In the genomic region with DNA sequence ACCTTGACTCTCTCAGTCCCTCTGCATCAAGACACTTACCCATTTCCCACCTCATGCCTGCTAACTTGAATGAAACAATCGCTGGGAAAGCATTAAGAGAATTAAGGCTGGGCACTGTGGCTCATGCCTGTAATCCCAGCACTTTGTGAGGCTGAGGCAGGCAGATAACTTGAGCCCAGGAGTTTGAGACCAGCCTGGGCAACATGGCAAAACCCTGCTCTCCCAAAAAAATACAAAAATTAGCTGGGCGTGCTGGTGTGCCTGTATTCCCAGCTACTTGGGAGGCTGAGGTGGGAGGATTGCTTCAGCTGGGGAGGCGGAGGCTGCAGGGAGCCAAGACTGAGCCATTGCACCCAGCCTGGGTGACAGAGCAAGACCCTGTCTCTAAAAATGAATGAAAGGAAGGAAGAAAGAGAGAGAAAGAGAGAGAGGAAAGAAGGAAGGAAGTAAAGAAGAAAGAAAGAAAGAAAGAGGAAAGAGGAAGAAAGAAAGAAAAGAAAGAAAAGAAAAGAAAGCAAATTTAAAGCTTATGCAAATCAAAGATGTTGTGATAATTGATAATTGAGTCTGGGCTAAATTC, we compare ENCODE assay signal across 9 cellular contexts. TPM values are rescaled to one million over a fixed set of nuclear protein-coding genes. Genes with fewer than 3 reads are reported as not detected.
DNase-seq lines count a peak whose midpoint lies in the region; ATAC-seq and TF ChIP-seq lines count a peak whose summit lies in the region.
"Had no signal": no experiment of that assay in that cellular context is flagged by ENCODE, and none has a peak within 500 bp of the region (broad histone marks: within the 10 kb centered on the region; RNA-seq: fewer than 3 reads in every experiment).

No MANE protein-coding gene starts in this region.

- CTCF ChIA-PET in activated CD8-positive, alpha-beta memory T cell treated with anti-CD3 and anti-CD28 coated beads, Interleukin-2, amount 10 ng/mL, durations not matched to agents 7 days and 5 days (lab: Charles Lee): interaction anchor here (1.1 to 2.3 kb wide), 6 partner anchors 9 to 188 kb away, joined by 3 to 16 read pairs (median 7); no protein-coding TSS in a partner anchor

- H3K27me3 ChIP-seq in kidney epithelial cell (ENCODE audit: control insufficient read depth, insufficient read depth, low read length): no peaks in the 10 kb centered on the region
- H3K27me3 ChIP-seq in suprapubic skin: no peaks in the 10 kb centered on the region

- peak overlapping the region; percentile 38 for H3K4me3 Mint-ChIP-seq in activated CD8-positive, alpha-beta memory T cell treated with anti-CD3 and anti-CD28 coated beads, Interleukin-2, amount 10 ng/mL, durations not matched to agents 7 days and 5 days

- 74% methylated on average over 3 of the region's 3 CpGs for WGBS in suprapubic skin

- no peak for TF ChIP-seq POLR2A in suprapubic skin (IDR thresholded peaks at IDR 0.05)

- no peak for TF ChIP-seq EP300 in suprapubic skin (IDR thresholded peaks at IDR 0.05)

- TF ChIP-seq CTCF in astrocyte of the spinal cord (IDR thresholded peaks at IDR 0.05; ENCODE audit: low read depth, low read length) (no peak), kidney epithelial cell (IDR thresholded peaks at IDR 0.05; ENCODE audit: insufficient read depth, low read length, poor library complexity, severe bottlenecking) (no peak), suprapubic skin (IDR thresholded peaks at IDR 0.05) (no peak)

- peaks cover 40% of the 10 kb centered on the region for H3K4me1 Mint-ChIP-seq in activated CD8-positive, alpha-beta memory T cell treated with anti-CD3 and anti-CD28 coated beads, Interleukin-2, amount 10 ng/mL, durations not matched to agents 7 days and 5 days

- no peak for DNase-seq in activated CD8-positive, alpha-beta memory T cell treated with anti-CD3 and anti-CD28 coated beads, Interleukin-2, amount 10 ng/mL, durations not matched to agents 7 days and 5 days
- no peak for DNase-seq in activated CD8-positive, alpha-beta memory T cell treated with anti-CD3 and anti-CD28 coated beads, Interleukin-2, amount 50 U/mL, for 48 hours
- DNase-seq in astrocyte of the spinal cord (ENCODE audit: low read depth, low spot score): no peak
- no peak for DNase-seq in kidney epithelial cell (ENCODE audit: low read depth)
- no peak for DNase-seq in suprapubic skin (ENCODE audit: low spot score in 2 of 2)
- no peak for DNase-seq in 8988T
- DNase-seq in stimulated activated CD4-positive, alpha-beta T cell treated with anti-CD3 and anti-CD28 coated beads, Interleukin-2, amount 100 ng/mL, for 24 hours: no peak
- no peak for DNase-seq in activated CD8-positive, alpha-beta memory T cell treated with anti-CD3 and anti-CD28 coated beads, Interleukin-2, amount 50 U/mL, for 4 hours

- H3K4me1 ChIP-seq in suprapubic skin: peaks cover 51% of the 10 kb centered on the region

- peak overlapping the region; percentile 97 for H3K4me3 ChIP-seq in astrocyte of the spinal cord (ENCODE audit: low read depth, low read length)
- H3K4me3 ChIP-seq in kidney epithelial cell (ENCODE audit: low read depth, low read length): peak overlapping the region; percentile 52
- peak overlapping the region; percentile 19 for H3K4me3 ChIP-seq in suprapubic skin

- no peaks in the 10 kb centered on the region for H3K36me3 ChIP-seq in kidney epithelial cell (ENCODE audit: control insufficient read depth, insufficient read depth, low read length)
- peaks cover 4% of the 10 kb centered on the region for H3K36me3 ChIP-seq in suprapubic skin

- peaks cover 57% of the 10 kb centered on the region for H3K27me3 Mint-ChIP-seq in activated CD8-positive, alpha-beta memory T cell treated with anti-CD3 and anti-CD28 coated beads, Interleukin-2, amount 10 ng/mL, durations not matched to agents 7 days and 5 days

- H3K9me3 ChIP-seq in suprapubic skin: no peaks in the 10 kb centered on the region

- in situ Hi-C loops in astrocyte of the spinal cord (cut with HindIII; ENCODE audit: low sequenced_read_pairs): no loop called here

- no peak for ATAC-seq in activated CD8-positive, alpha-beta memory T cell treated with anti-CD3 and anti-CD28 coated beads, Interleukin-2, amount 10 ng/mL, durations not matched to agents 7 days and 5 days

- H3K9me3 Mint-ChIP-seq in activated CD8-positive, alpha-beta memory T cell treated with anti-CD3 and anti-CD28 coated beads, Interleukin-2, amount 10 ng/mL, durations not matched to agents 7 days and 5 days (ENCODE audit: low read depth): no peaks in the 10 kb centered on the region

- peak overlapping the region; percentile 18 for H3K27ac Mint-ChIP-seq in activated CD8-positive, alpha-beta memory T cell treated with anti-CD3 and anti-CD28 coated beads, Interleukin-2, amount 10 ng/mL, durations not matched to agents 7 days and 5 days

- no peak overlapping the region for H3K27ac ChIP-seq in suprapubic skin

- H3K36me3 Mint-ChIP-seq in activated CD8-positive, alpha-beta memory T cell treated with anti-CD3 and anti-CD28 coated beads, Interleukin-2, amount 10 ng/mL, durations not matched to agents 7 days and 5 days: no peaks in the 10 kb centered on the region

RNA-seq across cellular contexts. Expression of a gene that starts 0.6 kb away (rescaled TPM):
- total RNA-seq in activated CD8-positive, alpha-beta memory T cell treated with anti-CD3 and anti-CD28 coated beads, Interleukin-2, amount 10 ng/mL, durations not matched to agents 7 days and 5 days: 1 to 10 TPM in 1 of 2 experiments, under 1 TPM in 1; 0.29 to 1.2 TPM
- total RNA-seq in kidney epithelial cell (229 and 245 TPM in 2 replicates), suprapubic skin (10 to 100 TPM in 2 of 4 donors, 1 to 10 TPM in 2; 6.7 to 22.9 (median 13.0) TPM)

RNA-seq across cellular contexts. Expression of a gene that starts 26.7 kb away (rescaled TPM):
- 10 to 100 TPM; 49.9 to 51.7 TPM for total RNA-seq in activated CD8-positive, alpha-beta memory T cell treated with anti-CD3 and anti-CD28 coated beads, Interleukin-2, amount 10 ng/mL, durations not matched to agents 7 days and 5 days
- total RNA-seq in kidney epithelial cell (155 and 183 TPM in 2 replicates), suprapubic skin (10 to 100 TPM; 28.5 to 66.5 (median 50.0) TPM)

RNA-seq across cellular contexts. Expression of a gene that starts 37.8 kb away (rescaled TPM):
- total RNA-seq in activated CD8-positive, alpha-beta memory T cell treated with anti-CD3 and anti-CD28 coated beads, Interleukin-2, amount 10 ng/mL, durations not matched to agents 7 days and 5 days: under 1 TPM; 0.44 to 0.66 TPM
- total RNA-seq in kidney epithelial cell (17.5 and 17.8 TPM in 2 replicates), suprapubic skin (under 1 TPM in 3 of 4 donors, not detected in 1; 0.38 to 0.99 (median 0.59) TPM)

RNA-seq across cellular contexts. Expression of a gene that starts 42.3 kb away (rescaled TPM):
- 100 to 1,000 TPM in 1 of 2 experiments, 10 to 100 TPM in 1; 68.2 to 110 TPM for total RNA-seq in activated CD8-positive, alpha-beta memory T cell treated with anti-CD3 and anti-CD28 coated beads, Interleukin-2, amount 10 ng/mL, durations not matched to agents 7 days and 5 days
- 15.8 and 16.7 TPM in 2 replicates for total RNA-seq in kidney epithelial cell
- total RNA-seq in suprapubic skin: 10 to 100 TPM; 12.1 to 28.9 (median 17.8) TPM

RNA-seq across cellular contexts. Expression of a gene that starts 52.5 kb away (rescaled TPM):
- not detected for total RNA-seq in activated CD8-positive, alpha-beta memory T cell treated with anti-CD3 and anti-CD28 coated beads, Interleukin-2, amount 10 ng/mL, durations not matched to agents 7 days and 5 days
- total RNA-seq in kidney epithelial cell (not detected in 2 replicates), suprapubic skin (not detected)
- total RNA-seq: NCI-H460 had no signal

Comparison
In these comparisons a context has a peak if more than half of its experiments do, and no peak if none do; other contexts are left out.
1. H3K4me3 ChIP-seq: peak in every context shown above with its lines; median percentile 97 in astrocyte of the spinal cord; 52 in kidney epithelial cell; 19 in suprapubic skin.